ENCODE assay signal across 1 cellular context in genomic region chr19:11195169-11195568, GRCh38.
TF ChIP-seq lines count a peak whose summit lies in the region.

No MANE protein-coding gene starts in this region.

TF ChIP-seq in GM12878, 131 proteins besides CTCF, POLR2A, EP300 and RAD21:
- TF ChIP-seq SMARCA5 (IDR thresholded peaks at IDR 0.05) (peak; percentile 71; the same call in 1 of the 2 replicates), MTA3 (IDR thresholded peaks at IDR 0.05; ENCODE audit: borderline replicate concordance, low read length) (no peak), HCFC1 (IDR thresholded peaks at IDR 0.05; ENCODE audit: low read length) (no peak), ZBTB40 (IDR thresholded peaks at IDR 0.05; ENCODE audit: borderline replicate concordance) (peak; percentile 57; the same call in 1 of the 2 replicates), ZNF217 (IDR thresholded peaks at IDR 0.05) (peak; percentile 75; the same call in 1 of the 2 replicates)
